In genomic region chr19:42774510-42775158, GRCh38 we compare ENCODE assay signal across 10 cellular contexts. TPM values are rescaled to one million over a fixed set of nuclear protein-coding genes. Genes with fewer than 3 reads are reported as not detected.
DNase-seq lines count a peak whose midpoint lies in the region; ATAC-seq, FAIRE-seq and TF ChIP-seq lines count a peak whose summit lies in the region.
"Not testable (repeated sequence)": the region's sequence is repeated elsewhere in the genome, so short reads cannot be mapped to it uniquely, and the experiment has no call there.
"Had no signal": no experiment of that assay in that cellular context is flagged by ENCODE, and none has a peak within 500 bp of the region (broad histone marks: within the 10 kb centered on the region; RNA-seq: fewer than 3 reads in every experiment).

No MANE protein-coding gene starts in this region.

- H3K36me3 Mint-ChIP-seq in GM23338 (ENCODE audit: low read depth), result not testable (repeated sequence)

- not testable (repeated sequence) for H3K9me1 ChIP-seq in K562 (ENCODE audit: control insufficient read depth, insufficient read depth, low read length)

- not testable (repeated sequence) for H3K9me2 ChIP-seq in GM23338 (ENCODE audit: insufficient read depth)

- TF ChIP-seq RAD21 in K562 (CRISPR knock-in tag; conservative IDR thresholded peaks at IDR 0.05 in 1 of 2, IDR thresholded peaks at IDR 0.05 in 1 of 2); HepG2 (CRISPR knock-in tag; IDR thresholded peaks at IDR 0.05): not testable (repeated sequence)

- H2AFZ ChIP-seq in GM23338, result peak overlapping the region; percentile 40
- not testable (repeated sequence) for H2AFZ ChIP-seq in K562 (ENCODE audit: low read depth, low read length); HepG2 (ENCODE audit: low read length)

- peaks cover 84% of the 10 kb centered on the region for H3K9me3 Mint-ChIP-seq in GM23338

- POLR2A ChIA-PET in K562 (lab: Yijun Ruan, JAX); HepG2 (lab: Yijun Ruan, JAX): not testable (repeated sequence)

- TF ChIP-seq CTCF in GM23338 (conservative IDR thresholded peaks at IDR 0.05; ENCODE audit: low read depth in 2 of 2); K562 (IDR thresholded peaks at IDR 0.05 in 2 of 3, conservative IDR thresholded peaks at IDR 0.05 in 1 of 3; ENCODE audit: insufficient read depth in 2 of 3, low read depth in 1 of 3, low read length in 3 of 3); HepG2 (CRISPR knock-in tag; IDR thresholded peaks at IDR 0.05): not testable (repeated sequence)

- 63% methylated on average over 21 of the region's 21 CpGs for WGBS in HUES64
- WGBS in K562 (ENCODE audit: insufficient coverage, low coverage, missing lambda C conversion rate), result under 1% methylated on average over 21 of the region's 21 CpGs
- 28% methylated on average over 21 of the region's 21 CpGs for WGBS in HepG2 (ENCODE audit: low lambda C conversion rate)

- not testable (repeated sequence) for H3K79me2 ChIP-seq in GM23338 (replicated peaks; ENCODE audit: insufficient read depth); K562 (ENCODE audit: control insufficient read depth, insufficient read depth, low read length); HepG2 (ENCODE audit: insufficient read depth, low read length)

- intact Hi-C loops in K562 (cut with micrococcal nuclease); Right ventricle myocardium inferior (cut with DNase I); HepG2 (cut with micrococcal nuclease; ENCODE audit: unreplicated experiment): not testable (repeated sequence)

- H3K9ac ChIP-seq in HUES64 (ENCODE audit: low read depth, low read length), result peak overlapping the region; percentile 50; the same call in 1 of the 2 replicates
- H3K9ac ChIP-seq in K562 (ENCODE audit: insufficient read depth in 1 of 2, low read depth in 2 of 2, low read length in 2 of 2); HepG2 (ENCODE audit: insufficient read depth, low read depth, low read length): not testable (repeated sequence)

- TF ChIP-seq EP300 in K562 (IDR thresholded peaks at IDR 0.05; ENCODE audit: low read length); HepG2 (IDR thresholded peaks at IDR 0.05; ENCODE audit: low read depth in 2 of 2, low read length in 2 of 2); HepG2 (CRISPR knock-in tag; IDR thresholded peaks at IDR 0.05; ENCODE audit: borderline replicate concordance): not testable (repeated sequence)

- H3F3A ChIP-seq in GM23338 (replicated peaks; ENCODE audit: low read depth), result not testable (repeated sequence)

- H3K4me1 Mint-ChIP-seq in GM23338, result not testable (repeated sequence)

- not testable (repeated sequence) for H3K27ac ChIP-seq in GM23338 (ENCODE audit: low read depth); K562 (ENCODE audit: extremely low read depth, low read depth, low read length); HepG2 (ENCODE audit: extremely low read length, insufficient read depth, low read length)
- H3K27ac ChIP-seq in HUES64 (ENCODE audit: low read depth, low read length), result peak overlapping the region; percentile 62; the same call in 1 of the 2 replicates

- CTCF ChIA-PET in K562 (lab: Yijun Ruan, JAX; ENCODE audit: low intra/inter-chr PET ratio), result not testable (repeated sequence)
- CTCF ChIA-PET in HepG2 (lab: Yijun Ruan, JAX; ENCODE audit: low intra/inter-chr PET ratio, low total read pairs), result interaction anchor here (1.1 kb wide), 1 partner anchor 81 kb away, joined by 4 read pairs; no protein-coding TSS in a partner anchor

- peak overlapping the region; percentile 44 for H3K4me3 ChIP-seq in GM23338
- peak overlapping the region; percentile 36 for H3K4me3 ChIP-seq in HUES64 (ENCODE audit: low read length)
- not testable (repeated sequence) for H3K4me3 ChIP-seq in K562; HepG2 (replicated peaks in 1 of 3; ENCODE audit: insufficient read depth in 1 of 3, low read depth in 2 of 3, low read length in 3 of 3)
- H3K4me3 ChIP-seq in iPS-18c (ENCODE audit: insufficient read depth, low read depth, low read length), result peak overlapping the region; percentile 28; the same call in 1 of the 2 replicates

- not testable (repeated sequence) for BruUV-seq in K562 (replicated peaks; lab: Mats Ljungman, UMichigan); HepG2 (replicated peaks; lab: Mats Ljungman, UMichigan)

- in situ Hi-C loops in K562 (cut with MboI); HepG2 (cut with HindIII; ENCODE audit: extremely low pct_ligation_motif_present, low pct_unique_long_range_greater_than_20kb): not testable (repeated sequence)

- not testable (repeated sequence) for H3K27me3 Mint-ChIP-seq in GM23338 (ENCODE audit: insufficient read depth, low read depth, poor library complexity)

- H3K36me3 ChIP-seq in GM23338 (ENCODE audit: insufficient read depth); HUES64 (ENCODE audit: insufficient read depth, low read length); K562 (ENCODE audit: control insufficient read depth, insufficient read depth, low read length); HepG2 (replicated peaks in 1 of 2; ENCODE audit: control insufficient read depth in 1 of 2, insufficient read depth in 2 of 2, low read length in 2 of 2): not testable (repeated sequence)

- not testable (repeated sequence) for FAIRE-seq in K562 (lab: Jason Lieb, UNC); HepG2 (lab: Jason Lieb, UNC)

- peaks cover 15% of the 10 kb centered on the region for H3K4me1 ChIP-seq in GM23338 (ENCODE audit: insufficient read depth)
- not testable (repeated sequence) for H3K4me1 ChIP-seq in HUES64 (ENCODE audit: insufficient read depth, low read length); K562 (replicated peaks in 1 of 2; ENCODE audit: control insufficient read depth in 2 of 2, insufficient read depth in 2 of 2, low read length in 2 of 2); HepG2 (ENCODE audit: insufficient read depth, low read length)

- H3K27ac Mint-ChIP-seq in GM23338, result peak overlapping the region; percentile 15; the same call in 1 of the 2 replicates

- H3K4me2 ChIP-seq in GM23338, result peak overlapping the region; percentile 70
- H3K4me2 ChIP-seq in K562 (ENCODE audit: insufficient read depth, low read length); HepG2 (ENCODE audit: low read depth, low read length): not testable (repeated sequence)

- not testable (repeated sequence) for ATAC-seq in GM23338, K562, Right ventricle myocardium inferior, HepG2

- not testable (repeated sequence) for H4K20me1 ChIP-seq in GM23338 (replicated peaks; ENCODE audit: insufficient read depth); K562 (replicated peaks; ENCODE audit: control insufficient read depth, insufficient read depth, low read length); HepG2 (ENCODE audit: insufficient read depth, low read length)

- not testable (repeated sequence) for H3K27me3 ChIP-seq in GM23338 (ENCODE audit: insufficient read depth); HUES64 (ENCODE audit: insufficient read depth, low read length); K562 (ENCODE audit: control insufficient read depth in 2 of 2, insufficient read depth in 2 of 2, low read length in 2 of 2); HepG2 (ENCODE audit: control insufficient read depth in 1 of 2, insufficient read depth in 2 of 2, low read length in 2 of 2)

- TF ChIP-seq POLR2A in K562 (conservative IDR thresholded peaks at IDR 0.05); HepG2 (IDR thresholded peaks at IDR 0.05; ENCODE audit: insufficient read depth in 1 of 2, low read depth in 2 of 2, low read length in 2 of 2): not testable (repeated sequence)

- H3K4me3 Mint-ChIP-seq in GM23338, result peak overlapping the region; percentile 38; the same call in 1 of the 3 replicates

- not testable (repeated sequence) for H3K9me3 ChIP-seq in HUES64 (ENCODE audit: insufficient read depth, low read depth, low read length); K562 (replicated peaks; ENCODE audit: control insufficient read depth, insufficient read depth, low read depth, low read length); iPS-18c (ENCODE audit: control insufficient read depth, insufficient read depth, low read length); HepG2 (ENCODE audit: low read length)

- DNase-seq in GM23338 (ENCODE audit: low spot score) (peak; percentile 55), NCI-H82 (lab: John Stamatoyannopoulos, UW) (peak; percentile 39), Right ventricle myocardium inferior (ENCODE audit: missing footprints) (peak; percentile 59)
- DNase-seq in K562 (ENCODE audit: extremely low read depth in 1 of 4, low spot score in 3 of 4); HepG2 (ENCODE audit: low spot score): not testable (repeated sequence)

RNA-seq across cellular contexts. Expression of gene PSG8, which starts 9.2 kb away (rescaled TPM):
- total RNA-seq in GM23338 (2014; rRNA removed; shearing (Covaris generic)), result not detected in 2 replicates
- polyA plus RNA-seq in GM23338 (2016; fragmentation: Nextera tagmentation; extraction: Ambion mirVana), result 0.32 TPM in 1 of 2 replicates, not detected in the other
- not detected for polyA plus RNA-seq in HUES64 (2013, experiment 1 of 2)
- polyA plus RNA-seq in HUES64 (2013, experiment 2 of 2), result not detected
- total RNA-seq in K562 (2011; cell fraction: chromatin; rRNA removed; ENCODE audit: low replicate concordance), result not detected in 2 replicates
- total RNA-seq in K562 (2011; cell fraction: nucleolus; rRNA removed), result not detected in 2 replicates
- total RNA-seq in K562 (2011; cell fraction: nucleoplasm; rRNA removed), result not detected in 2 replicates
- total RNA-seq in K562 (2014; rRNA removed), result not detected in 2 replicates
- total RNA-seq in K562 (2014; rRNA removed; fragmentation: Illumina TruSeq; extraction: Trizol), result not detected in 2 replicates
- total RNA-seq in K562 (2015; rRNA removed; fragmentation: Illumina TruSeq; extraction: Trizol), result not detected in 2 replicates
- total RNA-seq in K562 (2021), result not detected in 2 replicates
- polyA plus RNA-seq in K562 (2011; rRNA removed), result not detected in 2 replicates
- not detected in 2 replicates for polyA plus RNA-seq in K562 (2011; cell fraction: cytosol; rRNA removed)
- not detected in 2 replicates for polyA plus RNA-seq in K562 (2011; cell fraction: nucleus; rRNA removed)
- not detected in 2 replicates for polyA plus RNA-seq in K562 (2012)
- polyA plus RNA-seq in K562 (2014; fragmentation: Illumina TruSeq; extraction: Trizol), result not detected in 2 replicates
- polyA plus RNA-seq in K562 (2014; fragmentation: Nextera tagmentation; extraction: Ambion mirVana), result not detected
- not detected in 2 replicates for polyA plus RNA-seq in K562 (2014; rRNA removed)
- polyA minus RNA-seq in K562 (2011; rRNA and poly(A)+ RNA removed), result not detected in 2 replicates
- not detected in 2 replicates for polyA minus RNA-seq in K562 (2011; cell fraction: cytosol; rRNA and poly(A)+ RNA removed)
- not detected in 2 replicates for polyA minus RNA-seq in K562 (2011; cell fraction: nucleus; rRNA and poly(A)+ RNA removed)
- not detected for total RNA-seq in Right ventricle myocardium inferior
- not detected in 2 replicates for total RNA-seq in HepG2 (2016; rRNA removed; fragmentation: Illumina TruSeq; extraction: Trizol)
- not detected in 2 replicates for total RNA-seq in HepG2 (2016; cell fraction: cytosol; rRNA removed; fragmentation: Illumina TruSeq; extraction: Trizol; ENCODE audit: low read depth)
- not detected in 2 replicates for total RNA-seq in HepG2 (2016; cell fraction: insoluble cytoplasmic fraction; rRNA removed; fragmentation: Illumina TruSeq; extraction: Trizol)
- not detected in 2 replicates for total RNA-seq in HepG2 (2016; cell fraction: membrane; rRNA removed; fragmentation: Illumina TruSeq; extraction: Trizol)
- not detected in 2 replicates for total RNA-seq in HepG2 (2016; cell fraction: nucleus; rRNA removed; fragmentation: Illumina TruSeq; extraction: Trizol)
- not detected in 2 replicates for polyA plus RNA-seq in HepG2 (2011; rRNA removed)
- polyA plus RNA-seq in HepG2 (2011; cell fraction: cytosol; rRNA removed), result not detected in 2 replicates
- polyA plus RNA-seq in HepG2 (2011; cell fraction: nucleus; rRNA removed), result not detected in 2 replicates
- not detected in 2 replicates for polyA plus RNA-seq in HepG2 (2012)
- not detected in 2 replicates for polyA plus RNA-seq in HepG2 (2016; cell fraction: cytosol; fragmentation: Illumina TruSeq; extraction: Trizol; ENCODE audit: low read depth)
- polyA plus RNA-seq in HepG2 (2016; cell fraction: insoluble cytoplasmic fraction; fragmentation: Illumina TruSeq; extraction: Trizol; ENCODE audit: low read depth), result not detected in 2 replicates
- polyA plus RNA-seq in HepG2 (2016; cell fraction: membrane; fragmentation: Illumina TruSeq; extraction: Trizol; ENCODE audit: low read depth), result not detected in 2 replicates
- not detected in 2 replicates for polyA plus RNA-seq in HepG2 (2016; cell fraction: nucleus; fragmentation: Illumina TruSeq; extraction: Trizol; ENCODE audit: insufficient read depth, low read depth)
- polyA minus RNA-seq in HepG2 (2011; rRNA and poly(A)+ RNA removed; ENCODE audit: low replicate concordance), result not detected in 2 replicates
- polyA minus RNA-seq in HepG2 (2011; cell fraction: cytosol; rRNA and poly(A)+ RNA removed), result not detected in 2 replicates
- polyA minus RNA-seq in HepG2 (2011; cell fraction: nucleus; rRNA and poly(A)+ RNA removed), result not detected in 2 replicates
- total RNA-seq: CD4-positive, CD25-positive, alpha-beta regulatory T cell; CD8-positive, alpha-beta memory T cell; H9 had no signal
- polyA plus RNA-seq: CD4-positive, CD25-positive, alpha-beta regulatory T cell; CD8-positive, alpha-beta memory T cell had no signal

RNA-seq across cellular contexts. Expression of gene PSG3, which starts 34.4 kb away (rescaled TPM):
- not detected in 2 replicates for total RNA-seq in GM23338 (2014; rRNA removed; shearing (Covaris generic))
- not detected in 2 replicates for polyA plus RNA-seq in GM23338 (2016; fragmentation: Nextera tagmentation; extraction: Ambion mirVana)
- not detected for polyA plus RNA-seq in HUES64 (2013, experiment 1 of 2)
- not detected for polyA plus RNA-seq in HUES64 (2013, experiment 2 of 2)
- not detected in 2 replicates for total RNA-seq in K562 (2011; cell fraction: chromatin; rRNA removed; ENCODE audit: low replicate concordance)
- total RNA-seq in K562 (2011; cell fraction: nucleolus; rRNA removed), result not detected in 2 replicates
- total RNA-seq in K562 (2011; cell fraction: nucleoplasm; rRNA removed), result not detected in 2 replicates
- not detected in 2 replicates for total RNA-seq in K562 (2014; rRNA removed)
- not detected in 2 replicates for total RNA-seq in K562 (2014; rRNA removed; fragmentation: Illumina TruSeq; extraction: Trizol)
- total RNA-seq in K562 (2015; rRNA removed; fragmentation: Illumina TruSeq; extraction: Trizol), result not detected in 2 replicates
- total RNA-seq in K562 (2021), result not detected in 2 replicates
- polyA plus RNA-seq in K562 (2011; rRNA removed), result not detected in 2 replicates
- not detected in 2 replicates for polyA plus RNA-seq in K562 (2011; cell fraction: cytosol; rRNA removed)
- polyA plus RNA-seq in K562 (2011; cell fraction: nucleus; rRNA removed), result not detected in 2 replicates
- not detected in 2 replicates for polyA plus RNA-seq in K562 (2012)
- polyA plus RNA-seq in K562 (2014; fragmentation: Illumina TruSeq; extraction: Trizol), result not detected in 2 replicates
- not detected for polyA plus RNA-seq in K562 (2014; fragmentation: Nextera tagmentation; extraction: Ambion mirVana)
- not detected in 2 replicates for polyA plus RNA-seq in K562 (2014; rRNA removed)
- not detected in 2 replicates for polyA minus RNA-seq in K562 (2011; rRNA and poly(A)+ RNA removed)
- polyA minus RNA-seq in K562 (2011; cell fraction: cytosol; rRNA and poly(A)+ RNA removed), result not detected in 2 replicates
- polyA minus RNA-seq in K562 (2011; cell fraction: nucleus; rRNA and poly(A)+ RNA removed), result not detected in 2 replicates
- total RNA-seq in Right ventricle myocardium inferior, result not detected
- total RNA-seq in HepG2 (2016; rRNA removed; fragmentation: Illumina TruSeq; extraction: Trizol), result not detected in 2 replicates
- total RNA-seq in HepG2 (2016; cell fraction: cytosol; rRNA removed; fragmentation: Illumina TruSeq; extraction: Trizol; ENCODE audit: low read depth), result not detected in 2 replicates
- not detected in 2 replicates for total RNA-seq in HepG2 (2016; cell fraction: insoluble cytoplasmic fraction; rRNA removed; fragmentation: Illumina TruSeq; extraction: Trizol)
- total RNA-seq in HepG2 (2016; cell fraction: membrane; rRNA removed; fragmentation: Illumina TruSeq; extraction: Trizol), result not detected in 2 replicates
- not detected in 2 replicates for total RNA-seq in HepG2 (2016; cell fraction: nucleus; rRNA removed; fragmentation: Illumina TruSeq; extraction: Trizol)
- polyA plus RNA-seq in HepG2 (2011; rRNA removed), result 0.07 TPM in 1 of 2 replicates, not detected in the other
- polyA plus RNA-seq in HepG2 (2011; cell fraction: cytosol; rRNA removed), result not detected in 2 replicates
- polyA plus RNA-seq in HepG2 (2011; cell fraction: nucleus; rRNA removed), result not detected in 2 replicates
- not detected in 2 replicates for polyA plus RNA-seq in HepG2 (2012)
- polyA plus RNA-seq in HepG2 (2016; cell fraction: cytosol; fragmentation: Illumina TruSeq; extraction: Trizol; ENCODE audit: low read depth), result not detected in 2 replicates
- not detected in 2 replicates for polyA plus RNA-seq in HepG2 (2016; cell fraction: insoluble cytoplasmic fraction; fragmentation: Illumina TruSeq; extraction: Trizol; ENCODE audit: low read depth)
- polyA plus RNA-seq in HepG2 (2016; cell fraction: membrane; fragmentation: Illumina TruSeq; extraction: Trizol; ENCODE audit: low read depth), result not detected in 2 replicates
- not detected in 2 replicates for polyA plus RNA-seq in HepG2 (2016; cell fraction: nucleus; fragmentation: Illumina TruSeq; extraction: Trizol; ENCODE audit: insufficient read depth, low read depth)
- polyA minus RNA-seq in HepG2 (2011; rRNA and poly(A)+ RNA removed; ENCODE audit: low replicate concordance), result not detected in 2 replicates
- polyA minus RNA-seq in HepG2 (2011; cell fraction: cytosol; rRNA and poly(A)+ RNA removed), result not detected in 2 replicates
- not detected in 2 replicates for polyA minus RNA-seq in HepG2 (2011; cell fraction: nucleus; rRNA and poly(A)+ RNA removed)
- total RNA-seq: CD8-positive, alpha-beta memory T cell; H9 had no signal
- polyA plus RNA-seq: CD4-positive, CD25-positive, alpha-beta regulatory T cell; CD8-positive, alpha-beta memory T cell had no signal
